In the genomic region with DNA sequence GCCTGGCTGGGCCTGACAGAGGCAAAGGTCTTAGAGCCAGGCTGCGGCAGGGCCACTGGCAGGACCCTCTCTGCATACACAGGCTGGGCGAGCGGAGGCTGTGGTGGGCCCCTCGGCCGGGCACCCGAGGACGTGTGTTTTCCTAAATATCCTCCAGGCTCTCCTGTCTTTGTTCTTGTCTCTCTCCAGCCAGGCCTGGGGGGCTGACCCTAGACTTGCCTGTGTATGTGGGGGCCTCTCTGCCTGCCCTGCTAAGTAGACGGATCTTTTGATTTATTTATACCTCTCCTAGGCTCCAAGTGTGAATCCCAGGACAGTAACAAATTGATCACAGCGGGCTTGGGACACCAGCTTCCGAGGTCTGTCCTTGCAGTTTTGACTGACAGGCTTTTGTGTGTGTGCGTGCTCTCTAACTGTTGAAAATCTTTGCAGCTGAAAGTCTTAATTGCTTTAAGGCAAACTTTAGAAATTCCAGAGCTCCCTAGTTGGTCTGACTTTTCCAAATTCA, we compare ENCODE assay signal across 9 cellular contexts. TPM values are rescaled to one million over a fixed set of nuclear protein-coding genes. Genes with fewer than 3 reads are reported as not detected.
DNase-seq lines count a peak whose midpoint lies in the region; ATAC-seq lines count a peak whose summit lies in the region.
"Had no signal": no experiment of that assay in that cellular context is flagged by ENCODE, and none has a peak within 500 bp of the region (broad histone marks: within the 10 kb centered on the region; RNA-seq: fewer than 3 reads in every experiment).

No MANE protein-coding gene starts in this region.

- H3K9me3 ChIP-seq in iPS-18c (ENCODE audit: control insufficient read depth, insufficient read depth, low read length) = no peaks in the 10 kb centered on the region

- H3K36me3 Mint-ChIP-seq in T-helper 2 cell treated with Interferon-gamma antibody and Interleukin-4, amounts not matched to agents 5 μg/mL and 100 μg/mL, for 36 hours (ENCODE audit: low read depth) = peaks cover 13% of the 10 kb centered on the region
- H3K36me3 Mint-ChIP-seq in activated naive CD8-positive, alpha-beta T cell treated with anti-CD3 and anti-CD28 coated beads for 36 hours = peaks cover 7% of the 10 kb centered on the region

- H3K4me3 ChIP-seq in iPS-18c (ENCODE audit: insufficient read depth, low read depth, low read length) = peak overlapping the region; percentile 74

- H3K27ac Mint-ChIP-seq in T-helper 2 cell treated with Interferon-gamma antibody and Interleukin-4, amounts not matched to agents 5 μg/mL and 100 μg/mL, for 36 hours = peak overlapping the region; percentile 91
- no peak overlapping the region for H3K27ac Mint-ChIP-seq in activated naive CD8-positive, alpha-beta T cell treated with anti-CD3 and anti-CD28 coated beads for 36 hours
- H3K27ac Mint-ChIP-seq in stimulated activated naive CD8-positive, alpha-beta T cell treated with anti-CD3 and anti-CD28 coated beads, Interleukin-15, amount 100 ng/mL, for 72 hours = peak overlapping the region; percentile 13 to 63

- H3K27me3 Mint-ChIP-seq in T-helper 2 cell treated with Interferon-gamma antibody and Interleukin-4, amounts not matched to agents 5 μg/mL and 100 μg/mL, for 36 hours (ENCODE audit: low read depth) = no peaks in the 10 kb centered on the region
- H3K27me3 Mint-ChIP-seq in activated naive CD8-positive, alpha-beta T cell treated with anti-CD3 and anti-CD28 coated beads for 36 hours = peaks cover 71% of the 10 kb centered on the region
- peaks cover 83% of the 10 kb centered on the region for H3K27me3 Mint-ChIP-seq in stimulated activated naive CD8-positive, alpha-beta T cell treated with anti-CD3 and anti-CD28 coated beads, Interleukin-15, amount 100 ng/mL, for 72 hours

- no peaks in the 10 kb centered on the region for H3K9me3 Mint-ChIP-seq in T-helper 2 cell treated with Interferon-gamma antibody and Interleukin-4, amounts not matched to agents 5 μg/mL and 100 μg/mL, for 36 hours
- H3K9me3 Mint-ChIP-seq in activated naive CD8-positive, alpha-beta T cell treated with anti-CD3 and anti-CD28 coated beads for 36 hours = no peaks in the 10 kb centered on the region
- H3K9me3 Mint-ChIP-seq in stimulated activated naive CD8-positive, alpha-beta T cell treated with anti-CD3 and anti-CD28 coated beads, Interleukin-15, amount 100 ng/mL, for 72 hours = no peaks in the 10 kb centered on the region

- DNase-seq in T-helper 2 cell treated with Interferon-gamma antibody and Interleukin-4, amounts not matched to agents 5 μg/mL and 100 μg/mL, for 36 hours (ENCODE audit: low spot score) = no peak
- DNase-seq in T-helper 2 cell = no peak
- DNase-seq in activated naive CD8-positive, alpha-beta T cell treated with anti-CD3 and anti-CD28 coated beads for 36 hours = no peak
- no peak for DNase-seq in stimulated activated naive CD8-positive, alpha-beta T cell treated with anti-CD3 and anti-CD28 coated beads, Interleukin-15, amount 100 ng/mL, for 72 hours
- DNase-seq in NCI-H2081 treated with DMSO at 0.1 percent for 48 hours (lab: John Stamatoyannopoulos, UW) = no peak
- DNase-seq: DND-41 had no signal

- ATAC-seq in stimulated activated naive CD8-positive, alpha-beta T cell treated with anti-CD3 and anti-CD28 coated beads, Interleukin-15, amount 100 ng/mL, for 72 hours = no peak
- ATAC-seq in GM21723 (IDR thresholded peaks at IDR 0.05; ENCODE audit: unreplicated experiment) = no peak
- ATAC-seq in HG02840 (IDR thresholded peaks at IDR 0.05; ENCODE audit: low FRiP score, unreplicated experiment) = no peak

- H3K4me3 Mint-ChIP-seq in T-helper 2 cell treated with Interferon-gamma antibody and Interleukin-4, amounts not matched to agents 5 μg/mL and 100 μg/mL, for 36 hours = peak overlapping the region; percentile 98
- H3K4me3 Mint-ChIP-seq in activated naive CD8-positive, alpha-beta T cell treated with anti-CD3 and anti-CD28 coated beads for 36 hours = peak overlapping the region; percentile 89
- peak overlapping the region; percentile 81 to 87 for H3K4me3 Mint-ChIP-seq in stimulated activated naive CD8-positive, alpha-beta T cell treated with anti-CD3 and anti-CD28 coated beads, Interleukin-15, amount 100 ng/mL, for 72 hours

- peaks cover 50% of the 10 kb centered on the region for H3K4me1 Mint-ChIP-seq in T-helper 2 cell treated with Interferon-gamma antibody and Interleukin-4, amounts not matched to agents 5 μg/mL and 100 μg/mL, for 36 hours (ENCODE audit: low read depth)
- peaks cover 38% of the 10 kb centered on the region for H3K4me1 Mint-ChIP-seq in activated naive CD8-positive, alpha-beta T cell treated with anti-CD3 and anti-CD28 coated beads for 36 hours
- H3K4me1 Mint-ChIP-seq in stimulated activated naive CD8-positive, alpha-beta T cell treated with anti-CD3 and anti-CD28 coated beads, Interleukin-15, amount 100 ng/mL, for 72 hours = peaks cover 76% of the 10 kb centered on the region

RNA-seq across cellular contexts. Expression of a gene that starts 1.1 kb away (rescaled TPM):
- total RNA-seq in activated naive CD8-positive, alpha-beta T cell treated with anti-CD3 and anti-CD28 coated beads for 36 hours = 10 to 100 TPM; 18.8 to 19.4 TPM
